ENCODE assay signal across 15 cellular contexts in genomic region chr4:144574004-144574403, GRCh38.
DNase-seq lines count a peak whose midpoint lies in the region; ATAC-seq, FAIRE-seq and TF ChIP-seq lines count a peak whose summit lies in the region.
"Had no signal": no experiment of that assay in that cellular context is flagged by ENCODE, and none has a peak within 500 bp of the region (broad histone marks: within the 10 kb centered on the region; RNA-seq: fewer than 3 reads in every experiment).

No MANE protein-coding gene starts in this region.

- peaks cover 4% of the 10 kb centered on the region for H3K4me1 ChIP-seq in keratinocyte (ENCODE audit: control insufficient read depth, extremely low read depth, insufficient read depth, low read length)
- H3K4me1 ChIP-seq: HAP-1, suprapubic skin had no signal

- TF ChIP-seq CTCF in keratinocyte (optimal IDR thresholded peaks at IDR 0.05 in 1 of 3, IDR thresholded peaks at IDR 0.05 in 1 of 3, conservative IDR thresholded peaks at IDR 0.05 in 1 of 3; ENCODE audit: extremely low read depth in 1 of 3, insufficient read depth in 2 of 3, low read length in 3 of 3): no peak

- no peaks in the 10 kb centered on the region for H3K9me3 ChIP-seq in keratinocyte (ENCODE audit: control insufficient read depth, low read depth, low read length)
- H3K9me3 ChIP-seq: HAP-1, suprapubic skin had no signal

- no peaks in the 10 kb centered on the region for H3K79me2 ChIP-seq in keratinocyte (ENCODE audit: control insufficient read depth, insufficient read depth, low read length)

- H4K20me1 ChIP-seq in keratinocyte (ENCODE audit: control insufficient read depth, extremely low read depth, insufficient read depth, low read length): no peaks in the 10 kb centered on the region

- no peak overlapping the region for H3K4me3 ChIP-seq in keratinocyte (ENCODE audit: control insufficient read depth in 2 of 3, extremely low read depth in 1 of 3, insufficient read depth in 2 of 3, low read depth in 1 of 3, low read length in 3 of 3)
- H3K4me3 ChIP-seq: HAP-1, suprapubic skin had no signal

- H3K36me3 ChIP-seq in keratinocyte (ENCODE audit: control insufficient read depth in 2 of 2, extremely low read depth in 1 of 2, insufficient read depth in 2 of 2, low read length in 2 of 2): no peaks in the 10 kb centered on the region
- H3K36me3 ChIP-seq: HAP-1, suprapubic skin had no signal

- dilution Hi-C loops in keratinocyte (cut with MboI; ENCODE audit: extremely low pct_ligation_motif_present, low sequenced_read_pairs): no loop called here

- H3K9ac ChIP-seq in keratinocyte (ENCODE audit: control insufficient read depth, extremely low read depth, insufficient read depth, low read length): no peak overlapping the region

- H3K27me3 ChIP-seq in keratinocyte (ENCODE audit: control insufficient read depth, extremely low read depth, insufficient read depth, low read length): no peaks in the 10 kb centered on the region
- H3K27me3 ChIP-seq: suprapubic skin had no signal

- FAIRE-seq in keratinocyte (lab: Jason Lieb, UNC): no peak

- H3K4me2 ChIP-seq in keratinocyte (ENCODE audit: control insufficient read depth, extremely low read depth, insufficient read depth, low read depth, low read length): no peak overlapping the region

- no peak overlapping the region for H3K27ac ChIP-seq in keratinocyte (ENCODE audit: control insufficient read depth, insufficient read depth, low read length)
- H3K27ac ChIP-seq: epithelial cell of prostate, suprapubic skin had no signal

- H2AFZ ChIP-seq in keratinocyte (ENCODE audit: control insufficient read depth, low read length): peak overlapping the region; percentile 38

- ATAC-seq in GM18909 (IDR thresholded peaks at IDR 0.05; ENCODE audit: poor library complexity, unreplicated experiment) (peak; percentile 86), GM21786 (IDR thresholded peaks at IDR 0.05; ENCODE audit: unreplicated experiment) (peak; percentile 68), HG03575 (IDR thresholded peaks at IDR 0.05; ENCODE audit: extremely low read depth, insufficient number of reproducible peaks, low FRiP score, unreplicated experiment) (peak; percentile 67), HG03135 (IDR thresholded peaks at IDR 0.05; ENCODE audit: unreplicated experiment) (no peak), HG03571 (IDR thresholded peaks at IDR 0.05; ENCODE audit: unreplicated experiment) (no peak)
- ATAC-seq: activated naive CD8-positive, alpha-beta T cell treated with anti-CD3 and anti-CD28 coated beads, Interleukin-2, amount 50 U/mL, for 24 hours; WTC11 had no signal

- DNase-seq in keratinocyte (ENCODE audit: low read depth, low spot score) (no peak), GDM1 (lab: John Stamatoyannopoulos, UW) (no peak)
- no peak for DNase-seq in activated naive CD4-positive, alpha-beta T cell treated with anti-CD3 and anti-CD28 coated beads, Interleukin-2, amount 50 U/mL, for 16 hours
- DNase-seq: activated naive CD8-positive, alpha-beta T cell treated with anti-CD3 and anti-CD28 coated beads, Interleukin-2, amount 50 U/mL, for 24 hours; activated T-cell treated with anti-CD3 and anti-CD28 coated beads for 4 hours; kidney glomerular epithelial cell had no signal

- H3K9me1 ChIP-seq in keratinocyte (ENCODE audit: control insufficient read depth, extremely low read depth, insufficient read depth, low read length): no peaks in the 10 kb centered on the region

Comparison
In these comparisons a context has a peak if more than half of its experiments do, and no peak if none do; other contexts are left out.
1. ATAC-seq: peak in GM18909 (single experiment), GM21786 (single experiment) and HG03575 (single experiment); none in HG03135 (single experiment) and HG03571 (single experiment).